ENCODE assay signal across 9 cellular contexts in genomic region chr19:6232567-6232966, GRCh38. TPM values are rescaled to one million over a fixed set of nuclear protein-coding genes. Genes with fewer than 3 reads are reported as not detected.
DNase-seq lines count a peak whose midpoint lies in the region; ATAC-seq, FAIRE-seq and TF ChIP-seq lines count a peak whose summit lies in the region.
"Had no signal": no experiment of that assay in that cellular context is flagged by ENCODE, and none has a peak within 500 bp of the region (broad histone marks: within the 10 kb centered on the region; RNA-seq: fewer than 3 reads in every experiment).

No MANE protein-coding gene starts in this region.

- DNase-seq in heart right ventricle (no peak), left ventricle myocardium superior (no peak), breast epithelium (ENCODE audit: low spot score in 2 of 2) (no peak), kidney tubule cell (ENCODE audit: low spot score) (peak; percentile 58), uterus (peak in 1 of 2 donors; percentile 48), NCI-H345 (lab: John Stamatoyannopoulos, UW) (no peak), GM19239 (ENCODE audit: insufficient read length, low spot score) (no peak)
- DNase-seq: NCI-H2029 had no signal

- H3K36me3 ChIP-seq in heart right ventricle (peaks cover 0 to 17% (median 0%) of the 10 kb centered on the region in 9 donors), breast epithelium (no peaks in the 10 kb centered on the region), uterus (no peaks in the 10 kb centered on the region)

- peak overlapping the region in 2 of 10 donors; percentile 20 to 32 for H3K4me3 ChIP-seq in heart right ventricle
- peak overlapping the region in 1 of 3 donors; percentile 54 for H3K4me3 ChIP-seq in breast epithelium
- no peak overlapping the region for H3K4me3 ChIP-seq in uterus

- peak overlapping the region in 9 of 10 donors; percentile 56 to 85 (median 82) for H3K27ac ChIP-seq in heart right ventricle
- peak overlapping the region; percentile 79 to 85 for H3K27ac ChIP-seq in breast epithelium
- peak overlapping the region; percentile 73 to 87 for H3K27ac ChIP-seq in uterus

- TF ChIP-seq POLR2A in breast epithelium (IDR thresholded peaks at IDR 0.05): no peak
- TF ChIP-seq POLR2A in uterus (IDR thresholded peaks at IDR 0.05): peak in 1 of 2 donors; percentile 25

- intact Hi-C loops in heart right ventricle (cut with DNase I): loop anchor here in 3 of 10 donors (5.0 kb wide), 2 partner anchors 40 to 45 kb away; partner anchors contain the start of gene MLLT1 (in 1 of the 3)
- intact Hi-C loops in left ventricle myocardium superior (cut with micrococcal nuclease): no loop called here
- intact Hi-C loops in breast epithelium (cut with DNase I; ENCODE audit: low total_unique reads): no loop called here
- intact Hi-C loops in uterus (cut with DNase I; ENCODE audit: low total_unique reads): no loop called here

- H3K9me3 ChIP-seq in heart right ventricle (no peaks in the 10 kb centered on the region), breast epithelium (no peaks in the 10 kb centered on the region), uterus (no peaks in the 10 kb centered on the region)

- no peaks in the 10 kb centered on the region for H3K27me3 ChIP-seq in heart right ventricle
- H3K27me3 ChIP-seq in breast epithelium: no peaks in the 10 kb centered on the region
- no peaks in the 10 kb centered on the region for H3K27me3 ChIP-seq in uterus

- no peak for TF ChIP-seq CTCF in heart right ventricle (IDR thresholded peaks at IDR 0.05)
- no peak for TF ChIP-seq CTCF in breast epithelium (IDR thresholded peaks at IDR 0.05)
- TF ChIP-seq CTCF in uterus (IDR thresholded peaks at IDR 0.05): no peak

- ATAC-seq in heart right ventricle (no peak), left ventricle myocardium superior (no peak), GM18511 (IDR thresholded peaks at IDR 0.05; ENCODE audit: unreplicated experiment) (no peak)

- H3K4me1 ChIP-seq in heart right ventricle: peaks cover 33 to 67% (median 53%) of the 10 kb centered on the region in 9 donors
- H3K4me1 ChIP-seq in breast epithelium: peaks cover 26 to 51% of the 10 kb centered on the region in 2 donors
- H3K4me1 ChIP-seq in uterus: peaks cover 13 to 20% of the 10 kb centered on the region in 2 donors

- WGBS in heart right ventricle, 2 donors: 54 to 57% methylated on average over 9 of the region's 9 CpGs

- no peak for FAIRE-seq in GM19239 (lab: Jason Lieb, UNC)

RNA-seq across cellular contexts. Expression of gene MLLT1, which starts 47.2 kb away (rescaled TPM):
- total RNA-seq in heart right ventricle: 10 to 100 TPM; 27.6 to 48.3 (median 32.4) TPM
- polyA plus RNA-seq in heart right ventricle: 10 to 100 TPM; 21.4 to 28.7 TPM
- 45.8 TPM for total RNA-seq in left ventricle myocardium superior
- total RNA-seq in breast epithelium: 10 to 100 TPM; 13.6 to 16.4 (median 13.8) TPM
- total RNA-seq in uterus: 100 to 1,000 TPM in 1 of 4 donors, 10 to 100 TPM in 2, 1 to 10 TPM in 1; 5.9 to 103 (median 13.3) TPM
